Comparison of ENCODE assay signal across 8 cellular contexts in genomic region chr11:124717786-124718634, GRCh38. TPM values are rescaled to one million over a fixed set of nuclear protein-coding genes. Genes with fewer than 3 reads are reported as not detected.
A peak's percentile ranks its signal among the peaks of the same experiment; 100 is the strongest.
DNase-seq lines count a peak whose midpoint lies in the region; ATAC-seq and TF ChIP-seq lines count a peak whose summit lies in the region.

No MANE protein-coding gene starts in this region.

- H3K9me3 ChIP-seq in AG04450 (ENCODE audit: control insufficient read depth, insufficient read depth, low read length) (no peaks in the 10 kb centered on the region), NT2/D1 (ENCODE audit: insufficient read depth, low read length) (no peaks in the 10 kb centered on the region), subcutaneous abdominal adipose tissue (ENCODE audit: control insufficient read depth in 5 of 5, low read length in 5 of 5) (no peaks in the 10 kb centered on the region)

- H3K4me3 ChIP-seq in AG04450 (ENCODE audit: low read depth, low read length): peak overlapping the region; percentile 52
- peak overlapping the region; percentile 35 for H3K4me3 ChIP-seq in NT2/D1 (ENCODE audit: insufficient read length, low read depth)
- peak overlapping the region; percentile 22 to 62 (median 59) for H3K4me3 ChIP-seq in subcutaneous abdominal adipose tissue (ENCODE audit: low read depth in 1 of 5, low read length in 5 of 5)

- H3K9ac ChIP-seq in NT2/D1 (ENCODE audit: insufficient read length, low read depth) (peak overlapping the region; percentile 25), subcutaneous abdominal adipose tissue (ENCODE audit: low read length in 5 of 5) (peak overlapping the region in 3 of 5 donors; percentile 6 to 54 (median 31))

- DNase-seq in AG04450 (ENCODE audit: low read depth, low spot score) (no peak), NT2/D1 (ENCODE audit: low read depth, low spot score) (no peak), left lobe of liver (ENCODE audit: low spot score) (no peak), COR-L47 (lab: John Stamatoyannopoulos, UW) (no peak)
- peak; percentile 21 for DNase-seq in central memory CD4-positive, alpha-beta T cell

- ATAC-seq in GM18868 (IDR thresholded peaks at IDR 0.05; ENCODE audit: unreplicated experiment) (peak; percentile 44), left lobe of liver (peak; percentile 61), HG02870 (IDR thresholded peaks at IDR 0.05; ENCODE audit: unreplicated experiment) (no peak)

- POLR2A ChIA-PET in AG04450 (lab: Yijun Ruan, JAX): interaction anchor here (1.2 kb wide), 2 partner anchors 38 to 158 kb away, joined by 3 read pairs; no protein-coding TSS in a partner anchor

- H3K36me3 ChIP-seq in NT2/D1 (ENCODE audit: insufficient read depth, insufficient read length, low read length): no peaks in the 10 kb centered on the region
- H3K36me3 ChIP-seq in subcutaneous abdominal adipose tissue (ENCODE audit: control insufficient read depth in 5 of 5, insufficient read depth in 5 of 5, low read length in 5 of 5): no peaks in the 10 kb centered on the region

- H3K27ac ChIP-seq in AG04450 (ENCODE audit: low read depth, low read length) (no peak overlapping the region), subcutaneous abdominal adipose tissue (ENCODE audit: low read depth, low read length) (no peak overlapping the region)

- H3K27me3 ChIP-seq in AG04450 (ENCODE audit: control insufficient read depth, insufficient read depth, low read length) (peaks cover 44% of the 10 kb centered on the region), NT2/D1 (ENCODE audit: insufficient read depth, insufficient read length) (peaks cover 89% of the 10 kb centered on the region), subcutaneous abdominal adipose tissue (ENCODE audit: control insufficient read depth in 5 of 5, insufficient read depth in 4 of 5, low read length in 5 of 5) (peaks cover 25 to 54% (median 37%) of the 10 kb centered on the region in 5 donors)

- CTCF ChIA-PET in AG04450 (lab: Charles Lee): interaction anchor here (0.6 to 1.2 kb wide), 4 partner anchors 45 to 718 kb away, joined by 3 to 8 read pairs (median 5); no protein-coding TSS in a partner anchor

- no peak for TF ChIP-seq CTCF in AG04450 (IDR thresholded peaks at IDR 0.05; ENCODE audit: low read depth, low read length)

- H3K4me1 ChIP-seq in NT2/D1 (ENCODE audit: insufficient read depth, insufficient read length): peaks cover 4% of the 10 kb centered on the region
- peaks cover 2 to 17% (median 16%) of the 10 kb centered on the region in 5 donors for H3K4me1 ChIP-seq in subcutaneous abdominal adipose tissue (ENCODE audit: control insufficient read depth in 5 of 5, insufficient read depth in 5 of 5, low read length in 5 of 5)

RNA-seq across cellular contexts. Expression of gene NRGN, which starts 21.7 kb away (rescaled TPM):
- 3.4 and 4.1 TPM in 2 replicates for polyA plus RNA-seq in AG04450 (2011; rRNA removed)
- polyA minus RNA-seq in AG04450 (2011; rRNA and poly(A)+ RNA removed): 1.8 and 4.2 TPM in 2 replicates
- 1.4 TPM for total RNA-seq in left lobe of liver

RNA-seq across cellular contexts. Expression of gene VSIG2, which starts 34.0 kb away (rescaled TPM):
- polyA plus RNA-seq in AG04450 (2011; rRNA removed): not detected in 2 replicates
- not detected in 2 replicates for polyA minus RNA-seq in AG04450 (2011; rRNA and poly(A)+ RNA removed)
- total RNA-seq in left lobe of liver: 1.3 TPM

RNA-seq across cellular contexts. Expression of gene ESAM, which starts 44.1 kb away (rescaled TPM):
- 0.06 and 0.10 TPM in 2 replicates for polyA plus RNA-seq in AG04450 (2011; rRNA removed)
- polyA minus RNA-seq in AG04450 (2011; rRNA and poly(A)+ RNA removed): 0.13 TPM in 1 of 2 replicates, not detected in the other
- 10.5 TPM for total RNA-seq in left lobe of liver

RNA-seq across cellular contexts. Expression of gene SPA17, which starts 44.3 kb away (rescaled TPM):
- polyA plus RNA-seq in AG04450 (2011; rRNA removed): 6.5 and 8.4 TPM in 2 replicates
- polyA minus RNA-seq in AG04450 (2011; rRNA and poly(A)+ RNA removed): 3.8 and 4.7 TPM in 2 replicates
- total RNA-seq in left lobe of liver: 0.86 TPM

RNA-seq across cellular contexts. Expression of gene SIAE, which starts 44.5 kb away (rescaled TPM):
- 33.5 and 37.9 TPM in 2 replicates for polyA plus RNA-seq in AG04450 (2011; rRNA removed)
- 10.6 and 11.8 TPM in 2 replicates for polyA minus RNA-seq in AG04450 (2011; rRNA and poly(A)+ RNA removed)
- total RNA-seq in left lobe of liver: 34.4 TPM
